Comparison of ENCODE assay signal across 35 cellular contexts in genomic region chr1:21707891-21708290, GRCh38.
"Had no signal": no experiment of that assay in that cellular context is flagged by ENCODE, and none has a peak within 500 bp of the region (broad histone marks: within the 10 kb centered on the region; RNA-seq: fewer than 3 reads in every experiment).

No MANE protein-coding gene starts in this region.

- H3K4me2 ChIP-seq: KMS-11, SK-N-SH had no signal

- H3K27ac Mint-ChIP-seq: activated naive CD4-positive, alpha-beta T cell treated with anti-CD3 and anti-CD28 coated beads, Interleukin-2, amount 10 ng/mL, durations not matched to agents 7 days and 5 days; activated naive CD8-positive, alpha-beta T cell treated with anti-CD3 and anti-CD28 coated beads, Interleukin-2, amount 50 U/mL, for 24 hours; T-helper 1 cell treated with Interleukin-12 subunit alpha and Interleukin-12 subunit beta and Interleukin-4 antibody, amounts not matched to agents 30 μg/mL and 1 μg/mL, for 36 hours; T-helper 2 cell treated with Interferon-gamma antibody and Interleukin-4, amounts not matched to agents 5 μg/mL and 100 μg/mL, for 36 hours had no signal

- H3K9me3 Mint-ChIP-seq: activated B cell treated with CpG ODN at 0.5 μM for 24 hours; activated CD4-positive, alpha-beta memory T cell treated with anti-CD3 and anti-CD28 coated beads for 36 hours; activated naive CD4-positive, alpha-beta T cell treated with anti-CD3 and anti-CD28 coated beads, Interleukin-2, amount 10 ng/mL, durations not matched to agents 7 days and 5 days; activated naive CD8-positive, alpha-beta T cell treated with anti-CD3 and anti-CD28 coated beads, Interleukin-2, amount 50 U/mL, for 24 hours; activated T-cell treated with anti-CD3 and anti-CD28 coated beads, Interleukin-2, amount 50 U/mL, for 4 hours; brain; T-helper 1 cell treated with Interleukin-12 subunit alpha and Interleukin-12 subunit beta and Interleukin-4 antibody, amounts not matched to agents 30 μg/mL and 1 μg/mL, for 36 hours; T-helper 2 cell treated with Interferon-gamma antibody and Interleukin-4, amounts not matched to agents 5 μg/mL and 100 μg/mL, for 36 hours had no signal

- H3K4me3 Mint-ChIP-seq: activated B cell treated with CpG ODN at 0.5 μM for 24 hours; activated CD4-positive, alpha-beta memory T cell treated with anti-CD3 and anti-CD28 coated beads for 36 hours; activated naive CD4-positive, alpha-beta T cell treated with anti-CD3 and anti-CD28 coated beads, Interleukin-2, amount 10 ng/mL, durations not matched to agents 7 days and 5 days; activated naive CD8-positive, alpha-beta T cell; activated naive CD8-positive, alpha-beta T cell treated with anti-CD3 and anti-CD28 coated beads, Interleukin-2, amount 50 U/mL, for 24 hours; activated T-cell treated with anti-CD3 and anti-CD28 coated beads, Interleukin-2, amount 50 U/mL, for 4 hours; brain; T-helper 1 cell treated with Interleukin-12 subunit alpha and Interleukin-12 subunit beta and Interleukin-4 antibody, amounts not matched to agents 30 μg/mL and 1 μg/mL, for 36 hours; T-helper 2 cell treated with Interferon-gamma antibody and Interleukin-4, amounts not matched to agents 5 μg/mL and 100 μg/mL, for 36 hours had no signal

- H3K27ac ChIP-seq: KMS-11 had no signal

- H3K27me3 Mint-ChIP-seq: activated B cell treated with CpG ODN at 0.5 μM for 24 hours; activated CD4-positive, alpha-beta memory T cell treated with anti-CD3 and anti-CD28 coated beads for 36 hours; activated naive CD4-positive, alpha-beta T cell treated with anti-CD3 and anti-CD28 coated beads, Interleukin-2, amount 10 ng/mL, durations not matched to agents 7 days and 5 days; activated naive CD8-positive, alpha-beta T cell; activated naive CD8-positive, alpha-beta T cell treated with anti-CD3 and anti-CD28 coated beads, Interleukin-2, amount 50 U/mL, for 24 hours; brain had no signal

- H3K9me3 ChIP-seq: SK-N-SH had no signal

- FAIRE-seq: bronchial epithelial cell, RCC 7860, TTC549 had no signal

- ATAC-seq: activated naive CD8-positive, alpha-beta T cell treated with anti-CD3 and anti-CD28 coated beads, Interleukin-2, amount 50 U/mL, for 24 hours; activated T-cell treated with anti-CD3 and anti-CD28 coated beads, Interleukin-2, amount 50 U/mL, for 4 hours; PC-3 had no signal

- H3K9ac ChIP-seq: KMS-11, SK-N-SH had no signal

- DNase-seq: activated B cell treated with CpG ODN at 0.5 μM for 24 hours; activated CD4-positive, alpha-beta memory T cell treated with anti-CD3 and anti-CD28 coated beads for 36 hours; activated CD4-positive, alpha-beta T cell treated with anti-CD3 and anti-CD28 coated beads for 4 hours; activated CD4-positive, alpha-beta T cell treated with anti-CD3 and anti-CD28 coated beads, Interleukin-2, amount 50 U/mL, for 1 hour; activated CD4-positive, CD25-positive, alpha-beta regulatory T cell treated with anti-CD3 and anti-CD28 coated beads, Interleukin-2, amount 50 U/mL, for 72 hours; activated CD8-positive, alpha-beta memory T cell treated with anti-CD3 and anti-CD28 coated beads, Interleukin-2, amount 50 U/mL, for 4 hours; activated effector memory CD4-positive, alpha-beta T cell treated with Interleukin-2 at 50 U/mL for 16 hours; activated naive CD4-positive, alpha-beta T cell treated with anti-CD3 and anti-CD28 coated beads, Interleukin-2, amount 10 ng/mL, durations not matched to agents 7 days and 5 days; activated naive CD8-positive, alpha-beta T cell treated with anti-CD3 and anti-CD28 coated beads, Interleukin-2, amount 50 U/mL, for 24 hours; activated T-cell treated with anti-CD3 and anti-CD28 coated beads for 4 hours; activated T-cell treated with anti-CD3 and anti-CD28 coated beads, Interleukin-2, amount 50 U/mL, for 4 hours; central memory CD4-positive, alpha-beta T cell; MM.1S; MV-4-11; NCI-H1092; NCI-H1436 treated with DMSO at 0.1 percent for 48 hours; NCI-H1694 treated with DMSO at 0.1 percent for 48 hours; NCI-H2029 treated with DMSO at 0.1 percent for 48 hours; NCI-H2107; NCI-H2171; NCI-H510A; NCI-H526; NCI-H748 treated with DMSO at 0.1 percent for 48 hours; NK-92 treated with Interleukin-12 subunit alpha and Interleukin-12 subunit beta, amount 100 ng/mL, for 24 hours; PC-3; Right ventricle myocardium superior; SK-N-SH had no signal
